1 cellular context compared by ENCODE assay signal in genomic region chr1:146409817-146410441, GRCh38.
A peak's percentile ranks its signal among the peaks of the same experiment; 100 is the strongest.
TF ChIP-seq lines count a peak whose summit lies in the region.
"Not testable (repeated sequence)": the region's sequence is repeated elsewhere in the genome, so short reads cannot be mapped to it uniquely, and the experiment has no call there.

No MANE protein-coding gene starts in this region.

TF ChIP-seq in K562, 482 proteins besides CTCF, POLR2A, EP300 and RAD21 (continued from another document and continues in another):
- TF ChIP-seq ZNF518B (CRISPR knock-in tag; IDR thresholded peaks at IDR 0.05) (peak; percentile 98), RNF219 (CRISPR knock-in tag; IDR thresholded peaks at IDR 0.05) (peak; percentile 96), KLF16 (IDR thresholded peaks at IDR 0.05) (peak; percentile 54), MGA (IDR thresholded peaks at IDR 0.05) (peak; percentile 75), MLX (CRISPR knock-in tag; conservative IDR thresholded peaks at IDR 0.05) (peak; percentile 45 to 99; a peak in 2 of 4 replicates), ZBTB8A (IDR thresholded peaks at IDR 0.05; ENCODE audit: partially characterized antibody) (peak; percentile 62), KLF13 (tag; IDR thresholded peaks at IDR 0.05; ENCODE audit: borderline replicate concordance, low read depth) (peak; percentile 41; the same call in 1 of the 2 replicates), ZNF586 (CRISPR knock-in tag; conservative IDR thresholded peaks at IDR 0.05) (peak; percentile 97), ARID4B (CRISPR knock-in tag; IDR thresholded peaks at IDR 0.05) (peak; percentile 80; the same call in 1 of the 2 replicates), ZNF740 (CRISPR knock-in tag; IDR thresholded peaks at IDR 0.05) (peak; percentile 57; the same call in 1 of the 2 replicates), SUPT5H (IDR thresholded peaks at IDR 0.05) (peak; percentile 100), ZNF655 (CRISPR knock-in tag; IDR thresholded peaks at IDR 0.05) (peak; percentile 98), NFATC3 (IDR thresholded peaks at IDR 0.05) (peak; percentile 74; the same call in 1 of the 2 replicates), ZNF324 (CRISPR knock-in tag; IDR thresholded peaks at IDR 0.05) (peak; percentile 74), RNF2 (IDR thresholded peaks at IDR 0.05) (peak; percentile 96), ELF2 (CRISPR knock-in tag; IDR thresholded peaks at IDR 0.05) (peak; percentile 87), USF1 (CRISPR knock-in tag; IDR thresholded peaks at IDR 0.05) (peak; percentile 71), DEAF1 (CRISPR knock-in tag; IDR thresholded peaks at IDR 0.05) (peak; percentile 94)
- TF ChIP-seq ZNF740 (tag; IDR thresholded peaks at IDR 0.05), result not testable (repeated sequence)
